In the genomic region with DNA sequence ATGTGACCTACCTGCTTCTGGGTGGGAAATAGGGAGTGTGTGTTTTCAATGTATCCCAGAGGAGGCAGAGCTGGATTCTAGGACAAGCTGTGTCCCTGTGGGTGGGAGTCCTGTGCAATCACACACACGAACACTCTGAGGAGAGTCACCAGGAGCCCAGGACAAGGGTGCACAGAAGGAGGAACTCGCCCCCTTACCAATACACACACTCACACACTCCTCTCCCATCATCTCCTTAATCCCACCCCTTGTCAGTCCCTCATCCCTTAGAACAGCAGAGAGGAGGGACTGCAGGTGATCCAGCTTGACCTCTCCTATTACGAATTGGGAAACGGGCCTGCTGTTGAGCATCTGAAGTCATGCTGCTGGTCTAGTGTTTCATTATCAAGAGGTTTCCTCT, we compare ENCODE assay signal across 34 cellular contexts. TPM values are rescaled to one million over a fixed set of nuclear protein-coding genes. Genes with fewer than 3 reads are reported as not detected.
"Had no signal": no experiment of that assay in that cellular context is flagged by ENCODE, and none has a peak within 500 bp of the region (broad histone marks: within the 10 kb centered on the region; RNA-seq: fewer than 3 reads in every experiment).

No MANE protein-coding gene starts in this region.

- H3K4me2 ChIP-seq: SK-N-SH had no signal

- H3K27ac ChIP-seq: body of pancreas, breast epithelium, Peyer's patch, SJSA1 had no signal

- H3K9ac ChIP-seq: SK-N-SH had no signal

- H3K4me1 ChIP-seq: body of pancreas, breast epithelium, SJSA1 had no signal

- ATAC-seq: activated CD4-positive, alpha-beta T cell treated with anti-CD3 and anti-CD28 coated beads for 36 hours; activated CD4-positive, CD25-positive, alpha-beta regulatory T cell treated with anti-CD3 and anti-CD28 coated beads, Interleukin-2, amount 50 U/mL, for 24 hours; activated CD8-positive, alpha-beta T cell treated with anti-CD3 and anti-CD28 coated beads, Interleukin-2, amount 10 ng/mL, durations not matched to agents 7 days and 5 days; body of pancreas; PC-3; WTC11 had no signal

- H3K9me3 ChIP-seq: body of pancreas, breast epithelium, Peyer's patch, SJSA1, SK-N-SH had no signal

- DNase-seq: activated CD4-positive, alpha-beta T cell treated with anti-CD3 and anti-CD28 coated beads for 36 hours; activated CD4-positive, alpha-beta T cell treated with anti-CD3 and anti-CD28 coated beads, Interleukin-2, amount 10 ng/mL, durations not matched to agents 7 days and 5 days; activated CD4-positive, alpha-beta T cell treated with anti-CD3 and anti-CD28 coated beads, Interleukin-2, amount 50 U/mL, for 48 hours; activated CD8-positive, alpha-beta T cell treated with anti-CD3 and anti-CD28 coated beads, Interleukin-2, amount 10 ng/mL, durations not matched to agents 7 days and 5 days; activated gamma-delta T cell; activated naive CD4-positive, alpha-beta T cell treated with Interleukin-2 at 50 U/mL for 16 hours; activated naive CD8-positive, alpha-beta T cell treated with anti-CD3 and anti-CD28 coated beads, Interleukin-2, amount 10 ng/mL, durations not matched to agents 7 days and 5 days; activated T-cell treated with anti-CD3 and anti-CD28 coated beads, Interleukin-2, amount 50 U/mL, for 24 hours; amygdala; body of pancreas; central memory CD4-positive, alpha-beta T cell; Kasumi-1; KG1; MM.1S; NCI-H1092 treated with DMSO at 0.1 percent for 48 hours; NCI-H1417; NCI-H146; NCI-H187; NCI-H2081; NCI-H226; NCI-H446 treated with DMSO at 0.1 percent for 48 hours; NCI-H69; NK-92 treated with Interleukin-12 subunit alpha and Interleukin-12 subunit beta, amount 100 ng/mL, for 24 hours; PC-3; Peyer's patch; RPMI8226; SHP77 treated with DMSO at 0.1 percent for 48 hours; SK-N-SH had no signal

- H3K36me3 ChIP-seq: breast epithelium had no signal

- H3K4me3 ChIP-seq: body of pancreas, breast epithelium, Peyer's patch, SJSA1 had no signal

- H3K27me3 ChIP-seq: body of pancreas, breast epithelium, Peyer's patch, SJSA1 had no signal

RNA-seq across cellular contexts. Expression of gene MYBPHL, which starts 8.5 kb away (rescaled TPM):
- total RNA-seq: activated CD4-positive, alpha-beta T cell treated with anti-CD3 and anti-CD28 coated beads for 36 hours; activated CD4-positive, alpha-beta T cell treated with anti-CD3 and anti-CD28 coated beads, Interleukin-2, amount 10 ng/mL, durations not matched to agents 7 days and 5 days; activated CD8-positive, alpha-beta T cell treated with anti-CD3 and anti-CD28 coated beads, Interleukin-2, amount 10 ng/mL, durations not matched to agents 7 days and 5 days; activated naive CD8-positive, alpha-beta T cell treated with anti-CD3 and anti-CD28 coated beads, Interleukin-2, amount 10 ng/mL, durations not matched to agents 7 days and 5 days; activated T-helper 2 cell treated with anti-CD3 and anti-CD28 coated beads, Interferon-gamma antibody, Interleukin-2, Interleukin-4, amounts not matched to agents 10 μg/mL and 5 μg/mL and 100 μg/mL, durations not matched to agents 14 hours and 24 hours and 36 hours; astrocyte; body of pancreas; breast epithelium; PC-3; Peyer's patch; SJSA1 had no signal
